ENCODE assay signal across 8 cellular contexts in genomic region chr3:39147374-39147709, GRCh38. TPM values are rescaled to one million over a fixed set of nuclear protein-coding genes. Genes with fewer than 3 reads are reported as not detected.
DNase-seq lines count a peak whose midpoint lies in the region; ATAC-seq, FAIRE-seq and TF ChIP-seq lines count a peak whose summit lies in the region.

No MANE protein-coding gene starts in this region.

- TF ChIP-seq CTCF in GM12865 (IDR thresholded peaks at IDR 0.05; ENCODE audit: insufficient read depth, low read depth, low read length, missing control alignments) (no peak), chondrocyte (IDR thresholded peaks at IDR 0.05) (no peak), pancreas (IDR thresholded peaks at IDR 0.05) (no peak), GM13977 (IDR thresholded peaks at IDR 0.05; ENCODE audit: extremely low read depth, insufficient read depth, missing control alignments) (no peak)

- FAIRE-seq in HTR-8/SVneo (lab: Jason Lieb, UNC) (no peak), pancreas (lab: Jason Lieb, UNC) (no peak)

- no peaks in the 10 kb centered on the region for H3K9me3 ChIP-seq in pancreas

- no peaks in the 10 kb centered on the region for H3K9me3 Mint-ChIP-seq in chondrocyte (ENCODE audit: low read depth)

- peaks cover 28% of the 10 kb centered on the region for H3K36me3 Mint-ChIP-seq in chondrocyte (ENCODE audit: low read depth)

- peaks cover 80% of the 10 kb centered on the region for H3K4me1 Mint-ChIP-seq in chondrocyte (ENCODE audit: low read depth)

- H3K4me1 ChIP-seq in pancreas: peaks cover 50 to 71% (median 52%) of the 10 kb centered on the region in 3 donors

- intact Hi-C loops in pancreas (cut with DNase I): no loop called here

- H3K4me3 ChIP-seq in GM12865 (ENCODE audit: low read depth, low read length) (peak overlapping the region; percentile 71), pancreas (peak overlapping the region in 2 of 4 donors; percentile 6 to 8)

- in situ Hi-C loops in GM13977 (cut with MboI; ENCODE audit: low pct_unique_long_range_greater_than_20kb, low sequenced_read_pairs, unreplicated experiment): no loop called here

- ATAC-seq in pancreas: no peak
- no peak for ATAC-seq in HG03469 (IDR thresholded peaks at IDR 0.05; ENCODE audit: unreplicated experiment)

- peak overlapping the region; percentile 100 for H3K27ac Mint-ChIP-seq in chondrocyte (ENCODE audit: unreplicated experiment)

- DNase-seq in GM12865 (ENCODE audit: low read depth): no peak
- peak; percentile 15 for DNase-seq in HTR-8/SVneo (ENCODE audit: insufficient read length, low spot score)
- no peak for DNase-seq in chondrocyte (ENCODE audit: low spot score)
- no peak for DNase-seq in pancreas
- no peak for DNase-seq in activated CD4-positive, CD25-positive, alpha-beta regulatory T cell (lab: John Stamatoyannopoulos, UW)
- DNase-seq in GM13977 (ENCODE audit: low spot score): no peak
- DNase-seq in NCI-H446 (lab: John Stamatoyannopoulos, UW): no peak

- H3K36me3 ChIP-seq in pancreas: peaks cover 20 to 42% (median 28%) of the 10 kb centered on the region in 3 donors

- peak overlapping the region; percentile 100 for H3K4me3 Mint-ChIP-seq in chondrocyte (ENCODE audit: unreplicated experiment)

- 37 to 39% methylated on average over 5 of the region's 5 CpGs for WGBS in pancreas, 2 donors

- peak overlapping the region; percentile 9 to 100 (median 74) for H3K27ac ChIP-seq in pancreas

- H3K27me3 ChIP-seq in pancreas: no peaks in the 10 kb centered on the region

- H3K27me3 Mint-ChIP-seq in chondrocyte (ENCODE audit: low read depth): no peaks in the 10 kb centered on the region

RNA-seq across cellular contexts. Expression of gene CSRNP1, which starts 6.0 kb away (rescaled TPM):
- total RNA-seq in chondrocyte (15.2 to 22.3 TPM (median 21.2 TPM) in 3 replicates), pancreas (10 to 100 TPM in 5 of 6 donors, 1 to 10 TPM in 1; 9.0 to 29.2 (median 13.4) TPM)
- 10 to 100 TPM; 20.3 to 31.4 TPM for polyA plus RNA-seq in pancreas

RNA-seq across cellular contexts. Expression of gene TTC21A, which starts 39.9 kb away (rescaled TPM):
- 4.5 to 8.1 TPM (median 6.2 TPM) in 3 replicates for total RNA-seq in chondrocyte
- 1 to 10 TPM; 3.1 to 9.6 (median 5.5) TPM for total RNA-seq in pancreas
- polyA plus RNA-seq in pancreas: 10 to 100 TPM; 21.7 to 31.3 TPM

RNA-seq across cellular contexts. Expression of gene GORASP1, which starts 39.9 kb away (rescaled TPM):
- total RNA-seq in chondrocyte (52.8 to 60.9 TPM (median 54.2 TPM) in 3 replicates), pancreas (10 to 100 TPM; 25.9 to 48.6 (median 31.6) TPM)
- 10 to 100 TPM; 56.2 to 79.6 TPM for polyA plus RNA-seq in pancreas

RNA-seq across cellular contexts. Expression of gene XIRP1, which starts 45.1 kb away (rescaled TPM):
- total RNA-seq in chondrocyte (0.10 TPM in 2 of 3 replicates, not detected in the other), pancreas (under 1 TPM in 2 of 6 donors, not detected in 4; 0.09 to 0.43 TPM)
- polyA plus RNA-seq in pancreas: under 1 TPM; 0.08 to 0.14 TPM
